Comparison of ENCODE assay signal across 9 cellular contexts in the genomic region with DNA sequence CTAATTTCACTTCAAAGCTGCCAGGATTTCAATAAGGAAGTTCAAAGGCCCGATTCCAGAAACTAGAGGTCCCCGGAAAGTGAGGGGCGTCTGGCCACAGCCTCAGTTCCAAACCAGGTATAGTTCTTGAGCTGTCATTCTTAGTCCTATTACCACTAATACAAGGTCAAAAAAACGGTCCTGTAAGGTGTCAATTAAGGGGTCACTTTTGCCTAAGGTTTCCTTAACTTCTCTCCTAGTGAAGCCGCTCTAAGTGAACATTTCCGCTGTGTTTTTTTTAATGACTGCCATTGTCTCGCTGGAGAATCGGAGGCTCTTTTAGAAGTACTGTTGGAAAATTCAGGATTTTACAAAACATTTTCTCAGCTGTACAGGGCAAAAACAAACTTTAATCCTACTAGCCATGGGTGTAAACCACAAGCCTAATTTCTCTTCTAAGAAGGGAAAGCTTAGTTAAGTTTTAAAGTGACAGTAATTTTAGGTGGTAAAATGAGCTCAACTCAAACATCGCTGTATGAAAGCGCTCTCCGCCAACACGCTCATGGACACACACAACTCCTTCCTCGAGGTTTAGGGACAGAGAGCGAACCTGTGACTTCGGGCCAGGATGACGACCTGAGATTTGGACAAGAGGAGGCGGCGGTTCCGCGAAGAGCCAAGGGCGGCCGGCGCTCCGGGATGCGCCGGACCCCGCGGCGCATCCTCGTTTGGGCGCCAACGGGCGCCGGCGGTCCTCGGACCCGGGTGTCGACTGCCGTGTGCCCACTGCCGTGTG.
A peak's percentile ranks its signal among the peaks of the same experiment; 100 is the strongest.
DNase-seq lines count a peak whose midpoint lies in the region; ATAC-seq and TF ChIP-seq lines count a peak whose summit lies in the region.
"Had no signal": no experiment of that assay in that cellular context is flagged by ENCODE, and none has a peak within 500 bp of the region (broad histone marks: within the 10 kb centered on the region; RNA-seq: fewer than 3 reads in every experiment).

No MANE protein-coding gene starts in this region.

- DNase-seq in DMS 273 (lab: John Stamatoyannopoulos, UW; ENCODE audit: unreplicated experiment) (peak; percentile 57), DMS 273 treated with DMSO at 0.1 percent for 48 hours (lab: John Stamatoyannopoulos, UW) (no peak), germinal center (ENCODE audit: low spot score) (peak; percentile 10), gastrocnemius medialis (no peak), midbrain (lab: John Stamatoyannopoulos, UW) (no peak), NOMO-1 (lab: John Stamatoyannopoulos, UW; ENCODE audit: unreplicated experiment in 2 of 2) (no peak)
- DNase-seq in activated CD4-positive, alpha-beta memory T cell treated with anti-CD3 and anti-CD28 coated beads, Interleukin-2, amount 10 ng/mL, durations not matched to agents 7 days and 5 days: no peak

- peaks cover 53% of the 10 kb centered on the region for H3K27me3 Mint-ChIP-seq in activated CD4-positive, alpha-beta memory T cell treated with anti-CD3 and anti-CD28 coated beads, Interleukin-2, amount 10 ng/mL, durations not matched to agents 7 days and 5 days

- no peaks in the 10 kb centered on the region for H3K36me3 ChIP-seq in gastrocnemius medialis

- peak overlapping the region; percentile 44 to 58 (median 50) for H3K4me3 ChIP-seq in gastrocnemius medialis

- H3K9me3 ChIP-seq in gastrocnemius medialis: no peaks in the 10 kb centered on the region

- H3K4me1 Mint-ChIP-seq in activated CD4-positive, alpha-beta memory T cell treated with anti-CD3 and anti-CD28 coated beads, Interleukin-2, amount 10 ng/mL, durations not matched to agents 7 days and 5 days: peaks cover 10% of the 10 kb centered on the region

- peaks cover 0 to 8% of the 10 kb centered on the region in 2 donors for H3K4me1 ChIP-seq in gastrocnemius medialis

- no peaks in the 10 kb centered on the region for H3K36me3 Mint-ChIP-seq in activated CD4-positive, alpha-beta memory T cell treated with anti-CD3 and anti-CD28 coated beads, Interleukin-2, amount 10 ng/mL, durations not matched to agents 7 days and 5 days (ENCODE audit: low read depth)

- in situ Hi-C loops in gastrocnemius medialis (cut with MboI; ENCODE audit: low sequenced_read_pairs in 4 of 4): loop anchor here in 1 of 4 donors (25.0 kb wide), 1 partner anchor 103 kb away; no protein-coding TSS in a partner anchor

- TF ChIP-seq CTCF in gastrocnemius medialis (IDR thresholded peaks at IDR 0.05 in 4 of 5, conservative IDR thresholded peaks at IDR 0.05 in 1 of 5): no peak

- H3K27ac ChIP-seq in gastrocnemius medialis: no peak overlapping the region
- H3K27ac ChIP-seq: 22Rv1 had no signal

- intact Hi-C loops in gastrocnemius medialis (cut with DNase I; ENCODE audit: low total_unique reads): no loop called here

- peak overlapping the region; percentile 83 for H3K4me3 Mint-ChIP-seq in activated CD4-positive, alpha-beta memory T cell treated with anti-CD3 and anti-CD28 coated beads, Interleukin-2, amount 10 ng/mL, durations not matched to agents 7 days and 5 days

- H3K27ac Mint-ChIP-seq in activated CD4-positive, alpha-beta memory T cell treated with anti-CD3 and anti-CD28 coated beads, Interleukin-2, amount 10 ng/mL, durations not matched to agents 7 days and 5 days: no peak overlapping the region

- CTCF ChIA-PET in activated CD4-positive, alpha-beta memory T cell treated with anti-CD3 and anti-CD28 coated beads, Interleukin-2, amount 10 ng/mL, durations not matched to agents 7 days and 5 days (lab: Charles Lee): interaction anchor here (0.8 to 1.7 kb wide), 12 partner anchors 10 to 306 kb away, joined by 3 to 11 read pairs (median 4); no protein-coding TSS in a partner anchor

- H3K9me3 Mint-ChIP-seq in activated CD4-positive, alpha-beta memory T cell treated with anti-CD3 and anti-CD28 coated beads, Interleukin-2, amount 10 ng/mL, durations not matched to agents 7 days and 5 days: no peaks in the 10 kb centered on the region

- ATAC-seq in HG02678 (IDR thresholded peaks at IDR 0.05; ENCODE audit: unreplicated experiment): peak; percentile 20
- ATAC-seq in gastrocnemius medialis: no peak

- H3K27me3 ChIP-seq in gastrocnemius medialis: peaks cover 31 to 53% (median 40%) of the 10 kb centered on the region in 3 donors

- no peak for TF ChIP-seq POLR2A in gastrocnemius medialis (IDR thresholded peaks at IDR 0.05)

- POLR2A ChIA-PET in activated CD4-positive, alpha-beta memory T cell treated with anti-CD3 and anti-CD28 coated beads, Interleukin-2, amount 10 ng/mL, durations not matched to agents 7 days and 5 days (lab: Charles Lee): interaction anchor here (1.0 to 2.0 kb wide), 3 partner anchors 10 to 19 kb away, joined by 3 to 16 read pairs (median 4); no protein-coding TSS in a partner anchor

Comparison
In these comparisons a context has a peak if more than half of its experiments do, and no peak if none do; other contexts are left out.
1. DNase-seq: peak in DMS 273 (single experiment) and germinal center (single experiment); none in DMS 273 treated with DMSO at 0.1 percent for 48 hours (single experiment), activated CD4-positive, alpha-beta memory T cell treated with anti-CD3 and anti-CD28 coated beads, Interleukin-2, amount 10 ng/mL, durations not matched to agents 7 days and 5 days (single experiment), gastrocnemius medialis (0 of 2), midbrain (single experiment) and NOMO-1 (0 of 2).